25 cellular contexts compared by ENCODE assay signal in genomic region chr6:107535626-107536025, GRCh38.
"Had no signal": no experiment of that assay in that cellular context is flagged by ENCODE, and none has a peak within 500 bp of the region (broad histone marks: within the 10 kb centered on the region; RNA-seq: fewer than 3 reads in every experiment).

No MANE protein-coding gene starts in this region.

- H3K27ac Mint-ChIP-seq: activated CD4-positive, alpha-beta memory T cell treated with anti-CD3 and anti-CD28 coated beads for 36 hours; activated CD4-positive, alpha-beta T cell treated with anti-CD3 and anti-CD28 coated beads, Interleukin-2, amount 10 ng/mL, durations not matched to agents 7 days and 5 days; activated naive CD4-positive, alpha-beta T cell treated with anti-CD3 and anti-CD28 coated beads for 36 hours; activated naive CD8-positive, alpha-beta T cell; activated T-helper 17 cell treated with anti-CD3 and anti-CD28 coated beads, Interleukin-2, amount 50 U/mL, for 72 hours; T-helper 1 cell treated with Interleukin-12 subunit alpha and Interleukin-12 subunit beta and Interleukin-4 antibody, amounts not matched to agents 30 μg/mL and 1 μg/mL, for 36 hours had no signal

- H3K27ac ChIP-seq: SK-N-MC, VCaP had no signal

- H3K4me1 Mint-ChIP-seq: activated CD4-positive, alpha-beta T cell treated with anti-CD3 and anti-CD28 coated beads, Interleukin-2, amount 10 ng/mL, durations not matched to agents 7 days and 5 days; activated T-helper 17 cell treated with anti-CD3 and anti-CD28 coated beads, Interleukin-2, amount 50 U/mL, for 72 hours had no signal

- H3K36me3 Mint-ChIP-seq: activated CD4-positive, alpha-beta memory T cell treated with anti-CD3 and anti-CD28 coated beads for 36 hours; activated naive CD8-positive, alpha-beta T cell had no signal

- DNase-seq: activated CD4-positive, alpha-beta memory T cell treated with anti-CD3 and anti-CD28 coated beads for 36 hours; activated CD4-positive, alpha-beta T cell treated with anti-CD3 and anti-CD28 coated beads, Interleukin-2, amount 10 ng/mL, durations not matched to agents 7 days and 5 days; activated CD4-positive, CD25-positive, alpha-beta regulatory T cell; activated CD8-positive, alpha-beta memory T cell treated with anti-CD3 and anti-CD28 coated beads for 24 hours; activated gamma-delta T cell; activated naive CD4-positive, alpha-beta T cell treated with anti-CD3 and anti-CD28 coated beads for 36 hours; activated T-cell treated with anti-CD3 and anti-CD28 coated beads, Interleukin-2, amount 50 U/mL, for 48 hours; amygdala; cerebellar nuclear complex; NCI-H1105 treated with DMSO at 0.1 percent for 48 hours; NCI-H1436 treated with DMSO at 0.1 percent for 48 hours; NCI-H2081; NCI-H2171; NCI-H2227 treated with DMSO at 0.1 percent for 48 hours; NCI-H446 treated with DMSO at 0.1 percent for 48 hours; NCI-H524 treated with DMSO at 0.1 percent for 48 hours; NCI-H774; SIG-M5; T-helper 9 cell had no signal

- H3K9me3 Mint-ChIP-seq: activated CD4-positive, alpha-beta memory T cell treated with anti-CD3 and anti-CD28 coated beads for 36 hours; activated CD4-positive, alpha-beta T cell treated with anti-CD3 and anti-CD28 coated beads, Interleukin-2, amount 10 ng/mL, durations not matched to agents 7 days and 5 days; activated naive CD4-positive, alpha-beta T cell treated with anti-CD3 and anti-CD28 coated beads for 36 hours; activated T-helper 17 cell treated with anti-CD3 and anti-CD28 coated beads, Interleukin-2, amount 50 U/mL, for 72 hours; brain; T-helper 1 cell treated with Interleukin-12 subunit alpha and Interleukin-12 subunit beta and Interleukin-4 antibody, amounts not matched to agents 30 μg/mL and 1 μg/mL, for 36 hours had no signal

- H3K4me3 ChIP-seq: SK-N-MC had no signal

- H3K27me3 Mint-ChIP-seq: activated naive CD8-positive, alpha-beta T cell had no signal

- H3K4me3 Mint-ChIP-seq: activated CD4-positive, alpha-beta memory T cell treated with anti-CD3 and anti-CD28 coated beads for 36 hours; activated CD4-positive, alpha-beta T cell treated with anti-CD3 and anti-CD28 coated beads, Interleukin-2, amount 10 ng/mL, durations not matched to agents 7 days and 5 days; activated naive CD4-positive, alpha-beta T cell treated with anti-CD3 and anti-CD28 coated beads for 36 hours; activated naive CD8-positive, alpha-beta T cell; activated T-helper 17 cell treated with anti-CD3 and anti-CD28 coated beads, Interleukin-2, amount 50 U/mL, for 72 hours; brain; T-helper 1 cell treated with Interleukin-12 subunit alpha and Interleukin-12 subunit beta and Interleukin-4 antibody, amounts not matched to agents 30 μg/mL and 1 μg/mL, for 36 hours had no signal
